In genomic region chr10:51960494-51960895, GRCh38 we compare ENCODE assay signal across 1 cellular context.
TF ChIP-seq lines count a peak whose summit lies in the region.

No MANE protein-coding gene starts in this region.

TF ChIP-seq in WTC11, 78 proteins besides CTCF, POLR2A, EP300 and RAD21 (continued from another document):
- TF ChIP-seq PREB (CRISPR knock-in tag; IDR thresholded peaks at IDR 0.05; ENCODE audit: borderline replicate concordance) (no peak), ZNF671 (CRISPR knock-in tag; IDR thresholded peaks at IDR 0.05) (no peak), TP53 (CRISPR knock-in tag; IDR thresholded peaks at IDR 0.05) (no peak)
